Comparison of ENCODE assay signal across 18 cellular contexts in genomic region chr2:45881970-45882581, GRCh38.
DNase-seq lines count a peak whose midpoint lies in the region; ATAC-seq and TF ChIP-seq lines count a peak whose summit lies in the region.
"Had no signal": no experiment of that assay in that cellular context is flagged by ENCODE, and none has a peak within 500 bp of the region (broad histone marks: within the 10 kb centered on the region; RNA-seq: fewer than 3 reads in every experiment).

No MANE protein-coding gene starts in this region.

- no peak for TF ChIP-seq CTCF in heart left ventricle (IDR thresholded peaks at IDR 0.05)
- no peak for TF ChIP-seq CTCF in nephron (IDR thresholded peaks at IDR 0.05; ENCODE audit: unreplicated experiment in 3 of 3)
- TF ChIP-seq CTCF in lower lobe of right lung (IDR thresholded peaks at IDR 0.05): no peak
- no peak for TF ChIP-seq CTCF in Calu3 (IDR thresholded peaks at IDR 0.05; ENCODE audit: unreplicated experiment)

- H3K9ac ChIP-seq in adipocyte (ENCODE audit: low read length) (no peak overlapping the region), skeletal muscle tissue (ENCODE audit: low read depth in 1 of 3, low read length in 3 of 3) (no peak overlapping the region)

- H3K36me3 ChIP-seq in heart left ventricle (peaks cover 0 to 4% (median 0%) of the 10 kb centered on the region in 9 donors), adipocyte (ENCODE audit: control insufficient read depth, insufficient read depth, low read length, severe bottlenecking) (no peaks in the 10 kb centered on the region), skeletal muscle tissue (ENCODE audit: control insufficient read depth in 3 of 3, insufficient read depth in 3 of 3, low read length in 3 of 3) (no peaks in the 10 kb centered on the region), lower lobe of right lung (no peaks in the 10 kb centered on the region)

- H3K9me3 Mint-ChIP-seq in nephron (peaks cover 18% of the 10 kb centered on the region), Calu3 (ENCODE audit: low read depth, unreplicated experiment) (no peaks in the 10 kb centered on the region)

- H3K27ac ChIP-seq in heart left ventricle: peak overlapping the region in 10 of 12 donors; percentile 13 to 77 (median 29)
- H3K27ac ChIP-seq in skeletal muscle tissue (ENCODE audit: low read depth, low read length): peak overlapping the region; percentile 4
- no peak overlapping the region for H3K27ac ChIP-seq in lower lobe of right lung

- 86 to 90% (median 87%) methylated on average over 7 of the region's 7 CpGs for WGBS in heart left ventricle, 4 donors

- BruUV-seq in Calu3 (replicated peaks; lab: Mats Ljungman, UMichigan): no TSS peak

- no peaks in the 10 kb centered on the region for H3K27me3 ChIP-seq in heart left ventricle
- H3K27me3 ChIP-seq in adipocyte (replicated peaks; ENCODE audit: control insufficient read depth, insufficient read depth, low read length): no peaks in the 10 kb centered on the region
- H3K27me3 ChIP-seq in skeletal muscle tissue (ENCODE audit: control insufficient read depth in 3 of 3, insufficient read depth in 3 of 3, low read length in 3 of 3): no peaks in the 10 kb centered on the region
- H3K27me3 ChIP-seq in lower lobe of right lung (ENCODE audit: low read depth): no peaks in the 10 kb centered on the region

- no peak overlapping the region for H3K4me3 Mint-ChIP-seq in nephron
- no peak overlapping the region for H3K4me3 Mint-ChIP-seq in Calu3 (ENCODE audit: low read depth, unreplicated experiment)
- H3K4me3 Mint-ChIP-seq: CD8-positive, alpha-beta T cell; HFFc6 had no signal

- CTCF ChIA-PET in Calu3 (lab: Charles Lee): no interaction called here

- ATAC-seq in heart left ventricle (no peak), lower lobe of right lung (no peak), GM18520 (IDR thresholded peaks at IDR 0.05; ENCODE audit: unreplicated experiment) (no peak)
- ATAC-seq: CD8-positive, alpha-beta T cell; Panc1 had no signal

- peaks cover 14% of the 10 kb centered on the region for H3K36me3 Mint-ChIP-seq in nephron (ENCODE audit: low read depth)
- no peaks in the 10 kb centered on the region for H3K36me3 Mint-ChIP-seq in Calu3 (ENCODE audit: insufficient read depth, unreplicated experiment)

- no peak for DNase-seq in heart left ventricle
- no peak for DNase-seq in cardiac septum (ENCODE audit: low spot score)
- no peak for DNase-seq in adipocyte (ENCODE audit: low read depth)
- DNase-seq in lower lobe of right lung: no peak
- DNase-seq in Calu3: no peak
- DNase-seq: 8988T; CD8-positive, alpha-beta T cell; DMS153; H7; HFFc6; Karpas-422; MV-4-11; NCI-H1105 treated with DMSO at 0.1 percent for 48 hours; NCI-H2029 treated with DMSO at 0.1 percent for 48 hours had no signal

- H3K27me3 Mint-ChIP-seq in nephron (ENCODE audit: low read depth): no peaks in the 10 kb centered on the region
- H3K27me3 Mint-ChIP-seq in Calu3 (ENCODE audit: unreplicated experiment): no peaks in the 10 kb centered on the region

- H3K27ac Mint-ChIP-seq in nephron (peak overlapping the region in 2 of 3 experiments; percentile 81 to 91), Calu3 (ENCODE audit: unreplicated experiment) (no peak overlapping the region)
- H3K27ac Mint-ChIP-seq: CD8-positive, alpha-beta T cell; HFFc6 had no signal

- no peak for TF ChIP-seq POLR2A in heart left ventricle (IDR thresholded peaks at IDR 0.05)

- H3K4me1 ChIP-seq in heart left ventricle: peaks cover 0 to 67% (median 50%) of the 10 kb centered on the region in 12 donors
- H3K4me1 ChIP-seq in adipocyte (ENCODE audit: control insufficient read depth, insufficient read depth, low read length): peaks cover 45% of the 10 kb centered on the region
- peaks cover 24 to 27% (median 26%) of the 10 kb centered on the region in 3 donors for H3K4me1 ChIP-seq in skeletal muscle tissue (ENCODE audit: control insufficient read depth in 3 of 3, insufficient read depth in 3 of 3, low read length in 3 of 3)
- H3K4me1 ChIP-seq in lower lobe of right lung: peaks cover 47% of the 10 kb centered on the region

- intact Hi-C loops in heart left ventricle (cut with DNase I) (loop anchor here in 2 of 10 donors (5.0 to 10.0 kb wide), 3 partner anchors 50 to 230 kb away; partner anchors contain the start of gene PRKCE (in 1 of the 2)), cardiac septum (cut with DNase I) (loop anchor here (2.0 kb wide), 1 partner anchor 59 kb away; no protein-coding TSS in a partner anchor), lower lobe of right lung (cut with DNase I) (no loop called here), Calu3 (cut with micrococcal nuclease; ENCODE audit: unreplicated experiment) (no loop called here)

- H3K4me1 Mint-ChIP-seq in nephron (peaks cover 55% of the 10 kb centered on the region), Calu3 (ENCODE audit: low read depth, unreplicated experiment) (no peaks in the 10 kb centered on the region)

- H3K4me3 ChIP-seq in heart left ventricle (no peak overlapping the region), adipocyte (ENCODE audit: low read length) (peak overlapping the region; percentile 40), skeletal muscle tissue (ENCODE audit: low read length in 3 of 3) (no peak overlapping the region), lower lobe of right lung (no peak overlapping the region)

- H3K9me3 ChIP-seq in heart left ventricle: peaks cover 0 to 26% (median under 1%) of the 10 kb centered on the region in 12 donors
- H3K9me3 ChIP-seq in adipocyte (ENCODE audit: control insufficient read depth, low read length): peaks cover 1% of the 10 kb centered on the region
- no peaks in the 10 kb centered on the region for H3K9me3 ChIP-seq in skeletal muscle tissue (ENCODE audit: control insufficient read depth in 3 of 3, low read length in 3 of 3)
- no peaks in the 10 kb centered on the region for H3K9me3 ChIP-seq in lower lobe of right lung
